In the genomic region with DNA sequence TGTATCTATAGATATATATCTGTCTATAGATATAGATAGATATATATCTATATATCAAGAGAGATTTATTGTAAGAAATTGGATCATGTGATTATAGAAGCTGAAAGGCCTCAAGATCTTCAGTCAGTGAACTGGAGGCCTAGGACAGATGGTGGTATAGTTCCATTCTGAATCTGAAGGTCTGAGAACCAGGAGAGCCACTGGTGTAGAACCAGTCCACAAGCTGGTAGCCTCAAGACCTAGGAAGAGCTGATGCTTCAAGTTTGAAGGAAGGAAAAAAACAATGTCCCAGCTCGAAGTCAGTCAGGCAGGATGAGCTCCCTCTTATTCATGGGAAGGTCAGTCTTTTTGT, we compare ENCODE assay signal across 14 cellular contexts.
DNase-seq lines count a peak whose midpoint lies in the region; ATAC-seq, FAIRE-seq and TF ChIP-seq lines count a peak whose summit lies in the region.
"Had no signal": no experiment of that assay in that cellular context is flagged by ENCODE, and none has a peak within 500 bp of the region (broad histone marks: within the 10 kb centered on the region; RNA-seq: fewer than 3 reads in every experiment).

No MANE protein-coding gene starts in this region.

- no TSS peak for BruUV-seq in GM12878 (replicated peaks; lab: Mats Ljungman, UMichigan)

- H3K9me3 Mint-ChIP-seq in CD4-positive, alpha-beta T cell = no peaks in the 10 kb centered on the region

- no peaks in the 10 kb centered on the region for H3K27me3 Mint-ChIP-seq in CD4-positive, alpha-beta T cell

- H3K79me2 ChIP-seq in GM12878 (ENCODE audit: control insufficient read depth, insufficient read depth, low read length) = no peaks in the 10 kb centered on the region

- DNase-seq in GM12878 (ENCODE audit: low read depth, low spot score) (no peak), GM10266 (ENCODE audit: extremely low spot score) (no peak)
- DNase-seq in activated CD4-positive, alpha-beta T cell treated with anti-CD3 and anti-CD28 coated beads for 48 hours = no peak
- no peak for DNase-seq in CD4-positive, alpha-beta T cell
- DNase-seq: activated T-cell treated with anti-CD3 and anti-CD28 coated beads, Interleukin-2, amount 50 U/mL, for 1 hour; body of pancreas; Kasumi-1; left lung; occipital lobe; stimulated activated CD4-positive, alpha-beta T cell treated with anti-CD3 and anti-CD28 coated beads, Interleukin-15, amount 100 ng/mL, for 24 hours had no signal

- no peaks in the 10 kb centered on the region for H3K36me3 Mint-ChIP-seq in CD4-positive, alpha-beta T cell (ENCODE audit: low read depth)
- H3K36me3 Mint-ChIP-seq: CD4-positive, CD25-positive, alpha-beta regulatory T cell had no signal

- CTCF ChIA-PET in GM12878 (lab: Yijun Ruan, JAX) = interaction anchor here (0.6 to 1.7 kb wide), 5 partner anchors 11 to 278 kb away, joined by 3 to 5 read pairs (median 4); no protein-coding TSS in a partner anchor
- CTCF ChIA-PET in CD4-positive, alpha-beta T cell (lab: Charles Lee) = no interaction called here

- intact Hi-C loops in GM12878 (cut with micrococcal nuclease; ENCODE audit: unreplicated experiment) = no loop called here
- intact Hi-C loops in CD4-positive, alpha-beta T cell (cut with DNase I, micrococcal nuclease) = no loop called here

- no peaks in the 10 kb centered on the region for H3K36me3 ChIP-seq in GM12878 (ENCODE audit: control insufficient read depth in 2 of 2, insufficient read depth in 2 of 2, low read length in 1 of 2)
- H3K36me3 ChIP-seq: left lung had no signal

- in situ Hi-C loops in GM12878 (cut with MboI) = no loop called here

- H3K4me3 Mint-ChIP-seq in CD4-positive, alpha-beta T cell = no peak overlapping the region
- H3K4me3 Mint-ChIP-seq: CD4-positive, CD25-positive, alpha-beta regulatory T cell had no signal

- no peak for TF ChIP-seq RAD21 in GM12878 (IDR thresholded peaks at IDR 0.05; ENCODE audit: insufficient read depth, low read depth, low read length)

- peak; percentile 28 for ATAC-seq in GM19023 (IDR thresholded peaks at IDR 0.05; ENCODE audit: unreplicated experiment)
- peak; percentile 77 for ATAC-seq in GM21528 (IDR thresholded peaks at IDR 0.05; ENCODE audit: low FRiP score, unreplicated experiment)
- peak; percentile 66 for ATAC-seq in HG03095 (IDR thresholded peaks at IDR 0.05; ENCODE audit: unreplicated experiment)
- peak; percentile 77 for ATAC-seq in GM12878
- no peak for ATAC-seq in CD4-positive, alpha-beta T cell (ENCODE audit: poor library complexity)
- ATAC-seq: body of pancreas, left lung had no signal

- H3K9ac ChIP-seq in GM12878 (ENCODE audit: control insufficient read depth, insufficient read depth, low read length) = no peak overlapping the region

- POLR2A ChIA-PET in GM12878 (lab: Charles Lee) = interaction anchor here (0.8 to 1.1 kb wide), 2 partner anchors 10 to 16 kb away, joined by 3 to 4 read pairs; no protein-coding TSS in a partner anchor
- POLR2A ChIA-PET in CD4-positive, alpha-beta T cell (lab: Charles Lee) = no interaction called here

- peak; percentile 77 for FAIRE-seq in GM12878 (lab: Jason Lieb, UNC)

- RAD21 ChIA-PET in GM12878 (lab: Charles Lee; ENCODE audit: unreplicated experiment) = interaction anchor here (1.4 to 2.0 kb wide), 3 partner anchors 16 to 211 kb away, joined by 3 to 9 read pairs (median 9); no protein-coding TSS in a partner anchor

- H3K4me3 ChIP-seq in GM12878 = no peak overlapping the region
- H3K4me3 ChIP-seq: body of pancreas, left lung had no signal

- no peaks in the 10 kb centered on the region for H3K9me3 ChIP-seq in GM12878 (replicated peaks; ENCODE audit: control insufficient read depth, insufficient read depth, low read length)
- no peaks in the 10 kb centered on the region for H3K9me3 ChIP-seq in CD4-positive, alpha-beta T cell (ENCODE audit: control insufficient read depth, low read length)
- H3K9me3 ChIP-seq: body of pancreas, left lung had no signal

- no peaks in the 10 kb centered on the region for H3K4me1 Mint-ChIP-seq in CD4-positive, alpha-beta T cell (ENCODE audit: low read depth)

- peaks cover 21% of the 10 kb centered on the region for H3K4me1 ChIP-seq in GM12878 (ENCODE audit: control insufficient read depth, insufficient read depth, low read length)
- H3K4me1 ChIP-seq: left lung had no signal

- H3K4me2 ChIP-seq in GM12878 (ENCODE audit: control insufficient read depth, insufficient read depth) = peak overlapping the region; percentile 33; the same call in 1 of the 2 replicates

- H3K27ac Mint-ChIP-seq in CD4-positive, alpha-beta T cell = no peak overlapping the region

- no peak for TF ChIP-seq POLR2A in GM12878 (IDR thresholded peaks at IDR 0.05; ENCODE audit: low read depth, low read length)

- TF ChIP-seq CTCF in GM12878 (IDR thresholded peaks at IDR 0.05 in 2 of 3, conservative IDR thresholded peaks at IDR 0.05 in 1 of 3; ENCODE audit: control insufficient read depth in 2 of 3, extremely low read depth in 1 of 3, insufficient read depth in 1 of 3, low read depth in 3 of 3, low read length in 3 of 3) (no peak), GM10266 (IDR thresholded peaks at IDR 0.05; ENCODE audit: control insufficient read depth, insufficient read depth, low read depth, missing control alignments) (no peak)
- no peak for TF ChIP-seq CTCF in CD4-positive, alpha-beta T cell (IDR thresholded peaks at IDR 0.05)

- SMC1A ChIA-PET in GM12878 (lab: Charles Lee; ENCODE audit: uncharacterized antibody, unreplicated experiment) = interaction anchor here (0.6 to 2.8 kb wide), 16 partner anchors 10 to 442 kb away, joined by 3 to 11 read pairs (median 3); no protein-coding TSS in a partner anchor

- 54% methylated on average over 1 of the region's 1 CpG for WGBS in GM12878 (ENCODE audit: insufficient coverage, insufficient replicate concordance, low lambda C conversion rate, missing lambda C conversion rate)

- peak overlapping the region; percentile 56 for H2AFZ ChIP-seq in GM12878 (ENCODE audit: control insufficient read depth, low read depth, low read length)

- no peak for TF ChIP-seq EP300 in GM12878 (IDR thresholded peaks at IDR 0.05; ENCODE audit: borderline replicate concordance in 1 of 2, control insufficient read depth in 1 of 2, low read depth in 2 of 2, low read length in 2 of 2)

- H3K27ac ChIP-seq in GM12878 (ENCODE audit: control insufficient read depth, insufficient read depth) = peak overlapping the region; percentile 41; the same call in 1 of the 2 replicates
- no peak overlapping the region for H3K27ac ChIP-seq in CD4-positive, alpha-beta T cell (ENCODE audit: low read depth, low read length)
- H3K27ac ChIP-seq: body of pancreas, left lung had no signal

- H3K27me3 ChIP-seq in GM12878 (replicated peaks in 1 of 2; ENCODE audit: control insufficient read depth in 2 of 2, insufficient read depth in 2 of 2, low read length in 1 of 2) = no peaks in the 10 kb centered on the region
- no peaks in the 10 kb centered on the region for H3K27me3 ChIP-seq in CD4-positive, alpha-beta T cell (ENCODE audit: control insufficient read depth, insufficient read depth, low read length)
- H3K27me3 ChIP-seq: body of pancreas, left lung had no signal

- no peaks in the 10 kb centered on the region for H4K20me1 ChIP-seq in GM12878 (ENCODE audit: control insufficient read depth, insufficient read depth)

TF ChIP-seq in GM12878, 131 proteins besides CTCF, POLR2A, EP300 and RAD21:
- TF ChIP-seq BRCA1 (IDR thresholded peaks at IDR 0.05; ENCODE audit: low read depth, low read length) (no peak), SUZ12 (IDR thresholded peaks at IDR 0.05; ENCODE audit: unreplicated experiment) (no peak), BHLHE40 (IDR thresholded peaks at IDR 0.05; ENCODE audit: borderline replicate concordance in 1 of 2, low read depth in 2 of 2, low read length in 1 of 2) (no peak), SMARCA5 (IDR thresholded peaks at IDR 0.05) (no peak)
- TF ChIP-seq, protein P1, sequence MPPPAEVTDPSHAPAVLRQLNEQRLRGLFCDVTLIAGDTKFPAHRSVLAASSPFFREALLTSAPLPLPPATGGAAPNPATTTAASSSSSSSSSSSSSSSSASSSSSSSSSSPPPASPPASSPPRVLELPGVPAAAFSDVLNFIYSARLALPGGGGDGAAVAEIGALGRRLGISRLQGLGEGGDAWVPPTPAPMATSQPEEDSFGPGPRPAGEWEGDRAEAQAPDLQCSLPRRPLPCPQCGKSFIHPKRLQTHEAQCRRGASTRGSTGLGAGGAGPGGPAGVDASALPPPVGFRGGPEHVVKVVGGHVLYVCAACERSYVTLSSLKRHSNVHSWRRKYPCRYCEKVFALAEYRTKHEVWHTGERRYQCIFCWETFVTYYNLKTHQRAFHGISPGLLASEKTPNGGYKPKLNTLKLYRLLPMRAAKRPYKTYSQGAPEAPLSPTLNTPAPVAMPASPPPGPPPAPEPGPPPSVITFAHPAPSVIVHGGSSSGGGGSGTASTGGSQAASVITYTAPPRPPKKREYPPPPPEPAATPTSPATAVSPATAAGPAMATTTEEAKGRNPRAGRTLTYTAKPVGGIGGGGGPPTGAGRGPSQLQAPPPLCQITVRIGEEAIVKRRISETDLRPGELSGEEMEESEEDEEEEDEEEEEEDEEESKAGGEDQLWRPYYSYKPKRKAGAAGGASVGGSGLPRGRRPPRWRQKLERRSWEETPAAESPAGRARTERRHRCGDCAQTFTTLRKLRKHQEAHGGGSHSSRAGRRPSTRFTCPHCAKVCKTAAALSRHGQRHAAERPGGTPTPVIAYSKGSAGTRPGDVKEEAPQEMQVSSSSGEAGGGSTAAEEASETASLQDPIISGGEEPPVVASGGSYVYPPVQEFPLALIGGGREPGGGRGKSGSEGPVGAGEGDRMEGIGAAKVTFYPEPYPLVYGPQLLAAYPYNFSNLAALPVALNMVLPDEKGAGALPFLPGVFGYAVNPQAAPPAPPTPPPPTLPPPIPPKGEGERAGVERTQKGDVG (CRISPR knock-in tag; IDR thresholded peaks at IDR 0.05) = no peak
